ENCODE assay signal across 10 cellular contexts in genomic region chr2:142874293-142874814, GRCh38. TPM values are rescaled to one million over a fixed set of nuclear protein-coding genes. Genes with fewer than 3 reads are reported as not detected.
DNase-seq lines count a peak whose midpoint lies in the region; ATAC-seq and TF ChIP-seq lines count a peak whose summit lies in the region.
"Had no signal": no experiment of that assay in that cellular context is flagged by ENCODE, and none has a peak within 500 bp of the region (broad histone marks: within the 10 kb centered on the region; RNA-seq: fewer than 3 reads in every experiment).

No MANE protein-coding gene starts in this region.

- H3K36me3 Mint-ChIP-seq in natural killer cell (no peaks in the 10 kb centered on the region), endodermal cell (ENCODE audit: low read depth) (no peaks in the 10 kb centered on the region)
- H3K36me3 Mint-ChIP-seq in natural killer cell treated with Interleukin-12 subunit alpha and Interleukin-12 subunit beta and Interleukin-15 and Interleukin-18, amount 100 ng/mL, for 72 hours, result no peaks in the 10 kb centered on the region
- H3K36me3 Mint-ChIP-seq: activated CD4-positive, alpha-beta memory T cell treated with anti-CD3 and anti-CD28 coated beads for 36 hours had no signal

- intact Hi-C loops in natural killer cell (cut with micrococcal nuclease) (no loop called here), left lung (cut with DNase I) (no loop called here), vagina (cut with DNase I) (no loop called here)

- H3K27ac Mint-ChIP-seq in natural killer cell (no peak overlapping the region), endodermal cell (no peak overlapping the region)
- no peak overlapping the region for H3K27ac Mint-ChIP-seq in natural killer cell treated with Interleukin-12 subunit alpha and Interleukin-12 subunit beta and Interleukin-15 and Interleukin-18, amount 100 ng/mL, for 72 hours
- H3K27ac Mint-ChIP-seq: activated CD4-positive, alpha-beta memory T cell treated with anti-CD3 and anti-CD28 coated beads for 36 hours had no signal

- peak overlapping the region; percentile 58 to 87 for H3K27ac ChIP-seq in left lung
- peak overlapping the region; percentile 74 for H3K27ac ChIP-seq in vagina
- H3K27ac ChIP-seq in endodermal cell (ENCODE audit: low read depth, low read length), result no peak overlapping the region

- no peak overlapping the region for H3K9ac ChIP-seq in endodermal cell (ENCODE audit: extremely low read depth, low read length, poor library complexity, severe bottlenecking)

- H3K4me3 ChIP-seq in left lung (no peak overlapping the region), vagina (no peak overlapping the region), endodermal cell (ENCODE audit: low read length) (no peak overlapping the region)

- H3K9me3 Mint-ChIP-seq in natural killer cell (no peaks in the 10 kb centered on the region), endodermal cell (no peaks in the 10 kb centered on the region)
- no peaks in the 10 kb centered on the region for H3K9me3 Mint-ChIP-seq in natural killer cell treated with Interleukin-12 subunit alpha and Interleukin-12 subunit beta and Interleukin-15 and Interleukin-18, amount 100 ng/mL, for 72 hours
- H3K9me3 Mint-ChIP-seq: activated CD4-positive, alpha-beta memory T cell treated with anti-CD3 and anti-CD28 coated beads for 36 hours; neural crest cell had no signal

- ATAC-seq in natural killer cell (peak in 2 of 3 donors; percentile 21 to 53), left lung (peak; percentile 95)
- no peak for ATAC-seq in natural killer cell treated with Interleukin-12 subunit alpha and Interleukin-12 subunit beta and Interleukin-15 and Interleukin-18, amount 100 ng/mL, for 72 hours

- H3K4me3 Mint-ChIP-seq in natural killer cell (no peak overlapping the region), endodermal cell (no peak overlapping the region)
- H3K4me3 Mint-ChIP-seq in natural killer cell treated with Interleukin-12 subunit alpha and Interleukin-12 subunit beta and Interleukin-15 and Interleukin-18, amount 100 ng/mL, for 72 hours, result no peak overlapping the region
- H3K4me3 Mint-ChIP-seq: activated CD4-positive, alpha-beta memory T cell treated with anti-CD3 and anti-CD28 coated beads for 36 hours; neural crest cell had no signal

- H3K36me3 ChIP-seq in left lung, result no peaks in the 10 kb centered on the region
- no peaks in the 10 kb centered on the region for H3K36me3 ChIP-seq in vagina
- no peaks in the 10 kb centered on the region for H3K36me3 ChIP-seq in endodermal cell (ENCODE audit: control insufficient read depth, insufficient read depth, low read length)

- TF ChIP-seq CTCF in natural killer cell (IDR thresholded peaks at IDR 0.05) (no peak), left lung (IDR thresholded peaks at IDR 0.05) (no peak), vagina (IDR thresholded peaks at IDR 0.05) (no peak), endodermal cell (conservative IDR thresholded peaks at IDR 0.05) (no peak)

- H3K27me3 Mint-ChIP-seq in natural killer cell (ENCODE audit: low read depth in 2 of 2) (no peaks in the 10 kb centered on the region), endodermal cell (ENCODE audit: insufficient read depth) (no peaks in the 10 kb centered on the region)
- peaks cover 0 to 3% of the 10 kb centered on the region in 2 donors for H3K27me3 Mint-ChIP-seq in natural killer cell treated with Interleukin-12 subunit alpha and Interleukin-12 subunit beta and Interleukin-15 and Interleukin-18, amount 100 ng/mL, for 72 hours
- H3K27me3 Mint-ChIP-seq: activated CD4-positive, alpha-beta memory T cell treated with anti-CD3 and anti-CD28 coated beads for 36 hours had no signal

- H3K9me3 ChIP-seq in left lung (no peaks in the 10 kb centered on the region), vagina (no peaks in the 10 kb centered on the region), endodermal cell (ENCODE audit: control insufficient read depth, low read length) (no peaks in the 10 kb centered on the region)

- DNase-seq in natural killer cell (no peak), amniotic epithelial cell (ENCODE audit: low read depth) (peak; percentile 95), left lung (peak in 1 of 2 donors; percentile 80), vagina (ENCODE audit: extremely low spot score in 2 of 2) (no peak), endodermal cell (no peak), anterior cingulate cortex (lab: John Stamatoyannopoulos, UW) (no peak)
- no peak for DNase-seq in natural killer cell treated with Interleukin-12 subunit alpha and Interleukin-12 subunit beta and Interleukin-15 and Interleukin-18, amount 100 ng/mL, for 72 hours (ENCODE audit: low spot score)
- DNase-seq in activated CD4-positive, CD25-positive, alpha-beta regulatory T cell (lab: John Stamatoyannopoulos, UW), result no peak
- DNase-seq: activated CD4-positive, alpha-beta memory T cell treated with anti-CD3 and anti-CD28 coated beads for 36 hours had no signal

- 93% methylated on average over 2 of the region's 2 CpGs for WGBS in endodermal cell (ENCODE audit: insufficient coverage in 1 of 2, insufficient read length in 1 of 2), 2 experiments

- H3K4me1 ChIP-seq in left lung (peaks cover 5 to 49% of the 10 kb centered on the region in 2 donors), vagina (peaks cover 33% of the 10 kb centered on the region), endodermal cell (ENCODE audit: control insufficient read depth, insufficient read depth, low read length) (no peaks in the 10 kb centered on the region)

- H3K4me1 Mint-ChIP-seq in natural killer cell (no peaks in the 10 kb centered on the region), endodermal cell (no peaks in the 10 kb centered on the region)
- no peaks in the 10 kb centered on the region for H3K4me1 Mint-ChIP-seq in natural killer cell treated with Interleukin-12 subunit alpha and Interleukin-12 subunit beta and Interleukin-15 and Interleukin-18, amount 100 ng/mL, for 72 hours (ENCODE audit: low read depth in 2 of 2)
- H3K4me1 Mint-ChIP-seq: neural crest cell had no signal

- no peak for TF ChIP-seq POLR2A in vagina (IDR thresholded peaks at IDR 0.05)

- H3K27me3 ChIP-seq in left lung, result no peaks in the 10 kb centered on the region
- H3K27me3 ChIP-seq in vagina, result no peaks in the 10 kb centered on the region
- no peaks in the 10 kb centered on the region for H3K27me3 ChIP-seq in endodermal cell (ENCODE audit: control insufficient read depth, insufficient read depth, low read length, poor library complexity, severe bottlenecking)

RNA-seq across cellular contexts. Expression of gene KYNU, which starts 3.1 kb away (rescaled TPM):
- total RNA-seq in natural killer cell (1 to 10 TPM in 2 of 3 donors, under 1 TPM in 1; 0.82 to 3.6 (median 3.3) TPM), left lung (10 to 100 TPM in 1 of 2 donors, 1 to 10 TPM in 1; 7.1 to 29.7 TPM), vagina (3.7 TPM), endodermal cell (1 to 10 TPM; 1.2 to 4.2 TPM)
- under 1 TPM in 1 of 2 donors, not detected in 1; 0.56 TPM for total RNA-seq in natural killer cell treated with Interleukin-12 subunit alpha and Interleukin-12 subunit beta and Interleukin-15 and Interleukin-18, amount 100 ng/mL, for 72 hours
- polyA plus RNA-seq in endodermal cell (2013, experiment 1 of 2), result 0.43 TPM
- polyA plus RNA-seq in endodermal cell (2013, experiment 2 of 2), result 0.54 TPM
- total RNA-seq: activated CD4-positive, alpha-beta memory T cell treated with anti-CD3 and anti-CD28 coated beads for 36 hours had no signal

Comparison
In these comparisons a context has a peak if more than half of its experiments do, and no peak if none do; other contexts are left out.
1. ATAC-seq: peak in natural killer cell (2 of 3) and left lung (single experiment); none in natural killer cell treated with Interleukin-12 subunit alpha and Interleukin-12 subunit beta and Interleukin-15 and Interleukin-18, amount 100 ng/mL, for 72 hours (0 of 2).